Comparison of ENCODE assay signal across 11 cellular contexts in genomic region chr6:158758464-158758863, GRCh38.
DNase-seq lines count a peak whose midpoint lies in the region; ATAC-seq and TF ChIP-seq lines count a peak whose summit lies in the region.
"Had no signal": no experiment of that assay in that cellular context is flagged by ENCODE, and none has a peak within 500 bp of the region (broad histone marks: within the 10 kb centered on the region; RNA-seq: fewer than 3 reads in every experiment).

No MANE protein-coding gene starts in this region.

- peak overlapping the region; percentile 88 for H3K27ac Mint-ChIP-seq in stimulated activated effector memory CD8-positive, alpha-beta T cell treated with anti-CD3 and anti-CD28 coated beads, Interleukin-12 subunit alpha, Interleukin-12 subunit beta, amount 100 ng/mL, for 72 hours

- H3K4me1 Mint-ChIP-seq in stimulated activated effector memory CD8-positive, alpha-beta T cell treated with anti-CD3 and anti-CD28 coated beads, Interleukin-12 subunit alpha, Interleukin-12 subunit beta, amount 100 ng/mL, for 72 hours = peaks cover 13% of the 10 kb centered on the region

- no peak overlapping the region for H3K4me3 Mint-ChIP-seq in stimulated activated effector memory CD8-positive, alpha-beta T cell treated with anti-CD3 and anti-CD28 coated beads, Interleukin-12 subunit alpha, Interleukin-12 subunit beta, amount 100 ng/mL, for 72 hours

- no peak overlapping the region for H3K27ac ChIP-seq in right atrium auricular region

- no peak for ATAC-seq in stimulated activated effector memory CD8-positive, alpha-beta T cell treated with anti-CD3 and anti-CD28 coated beads, Interleukin-12 subunit alpha, Interleukin-12 subunit beta, amount 100 ng/mL, for 72 hours
- ATAC-seq in GM21447 (IDR thresholded peaks at IDR 0.05; ENCODE audit: unreplicated experiment) = no peak
- ATAC-seq: Panc1 had no signal

- H3K4me3 ChIP-seq in right atrium auricular region (no peak overlapping the region), choroid plexus epithelial cell (ENCODE audit: low read depth, low read length) (no peak overlapping the region)

- H3K36me3 ChIP-seq in right atrium auricular region = no peaks in the 10 kb centered on the region

- TF ChIP-seq CTCF in right atrium auricular region (IDR thresholded peaks at IDR 0.05) (no peak), choroid plexus epithelial cell (conservative IDR thresholded peaks at IDR 0.05; ENCODE audit: low read depth, low read length) (no peak)

- intact Hi-C loops in cardiac septum (cut with DNase I) = no loop called here

- no peaks in the 10 kb centered on the region for H3K9me3 ChIP-seq in right atrium auricular region

- H3K36me3 Mint-ChIP-seq in stimulated activated effector memory CD8-positive, alpha-beta T cell treated with anti-CD3 and anti-CD28 coated beads, Interleukin-12 subunit alpha, Interleukin-12 subunit beta, amount 100 ng/mL, for 72 hours = peaks cover 100% of the 10 kb centered on the region

- H3K27me3 ChIP-seq in right atrium auricular region = no peaks in the 10 kb centered on the region

- DNase-seq in cardiac septum (ENCODE audit: low spot score) (peak; percentile 73), right atrium auricular region (ENCODE audit: low spot score) (no peak), NCI-H345 treated with DMSO at 0.1 percent for 48 hours (lab: John Stamatoyannopoulos, UW; ENCODE audit: unreplicated experiment) (peak; percentile 89), choroid plexus epithelial cell (ENCODE audit: low read depth) (peak; percentile 63), UCSD-AML1 (lab: John Stamatoyannopoulos, UW; ENCODE audit: unreplicated experiment) (no peak), NK-92 (lab: John Stamatoyannopoulos, UW; ENCODE audit: unreplicated experiment) (no peak)
- no peak for DNase-seq in stimulated activated effector memory CD8-positive, alpha-beta T cell treated with anti-CD3 and anti-CD28 coated beads, Interleukin-12 subunit alpha, Interleukin-12 subunit beta, amount 100 ng/mL, for 72 hours (ENCODE audit: low spot score in 2 of 2)
- DNase-seq: activated CD4-positive, alpha-beta T cell treated with anti-CD3 and anti-CD28 coated beads for 48 hours; anterior cingulate cortex had no signal

- H3K9me3 Mint-ChIP-seq in stimulated activated effector memory CD8-positive, alpha-beta T cell treated with anti-CD3 and anti-CD28 coated beads, Interleukin-12 subunit alpha, Interleukin-12 subunit beta, amount 100 ng/mL, for 72 hours = no peaks in the 10 kb centered on the region

- peaks cover 0 to 17% of the 10 kb centered on the region in 2 donors for H3K4me1 ChIP-seq in right atrium auricular region

Comparison
In these comparisons a context has a peak if more than half of its experiments do, and no peak if none do; other contexts are left out.
1. DNase-seq: peak in cardiac septum (single experiment), NCI-H345 treated with DMSO at 0.1 percent for 48 hours (single experiment) and choroid plexus epithelial cell (single experiment); none in right atrium auricular region (single experiment), stimulated activated effector memory CD8-positive, alpha-beta T cell treated with anti-CD3 and anti-CD28 coated beads, Interleukin-12 subunit alpha, Interleukin-12 subunit beta, amount 100 ng/mL, for 72 hours (0 of 2), UCSD-AML1 (single experiment) and NK-92 (single experiment).